26 cellular contexts compared by ENCODE assay signal in genomic region chr6:78593898-78594666, GRCh38.
"Had no signal": no experiment of that assay in that cellular context is flagged by ENCODE, and none has a peak within 500 bp of the region (broad histone marks: within the 10 kb centered on the region; RNA-seq: fewer than 3 reads in every experiment).

No MANE protein-coding gene starts in this region.

- H3K4me1 Mint-ChIP-seq: activated B cell treated with CpG ODN at 0.5 μM for 24 hours; activated CD4-positive, alpha-beta T cell treated with anti-CD3 and anti-CD28 coated beads for 36 hours; stimulated activated naive B cell treated with anti-CD40 and anti-IgM and Interleukin-4, amounts not matched to agents 10 μg/mL and 1 μg/mL and 100 μg/mL, for 72 hours had no signal

- H3K4me3 Mint-ChIP-seq: activated B cell treated with CpG ODN at 0.5 μM for 24 hours; activated CD4-positive, alpha-beta T cell treated with anti-CD3 and anti-CD28 coated beads for 36 hours; activated naive CD8-positive, alpha-beta T cell; activated T-cell treated with anti-CD3 and anti-CD28 coated beads, Interleukin-2, amount 50 U/mL, for 72 hours; effector memory CD8-positive, alpha-beta T cell; natural killer cell treated with Interleukin-12 subunit alpha and Interleukin-12 subunit beta and Interleukin-15 and Interleukin-18, amount 100 ng/mL, for 72 hours; stimulated activated naive B cell treated with anti-CD40 and anti-IgM and Interleukin-4, amounts not matched to agents 10 μg/mL and 1 μg/mL and 100 μg/mL, for 72 hours had no signal

- ATAC-seq: activated CD4-positive, alpha-beta T cell treated with anti-CD3 and anti-CD28 coated beads for 36 hours; activated T-cell treated with anti-CD3 and anti-CD28 coated beads, Interleukin-2, amount 50 U/mL, for 72 hours; body of pancreas; effector memory CD8-positive, alpha-beta T cell; heart left ventricle; natural killer cell treated with Interleukin-12 subunit alpha and Interleukin-12 subunit beta and Interleukin-15 and Interleukin-18, amount 100 ng/mL, for 72 hours; stimulated activated naive B cell treated with anti-CD40 and anti-IgM and Interleukin-4, amounts not matched to agents 10 μg/mL and 1 μg/mL and 100 μg/mL, for 72 hours had no signal

- H3K4me3 ChIP-seq: body of pancreas, coronary artery, dorsolateral prefrontal cortex, heart left ventricle, left ventricle myocardium inferior, lung, mucosa of descending colon, right atrium auricular region, stomach, thyroid gland, upper lobe of left lung, vagina had no signal

- H3K36me3 ChIP-seq: heart left ventricle, left ventricle myocardium inferior, right atrium auricular region, stomach, thyroid gland, upper lobe of left lung, vagina had no signal

- H3K36me3 Mint-ChIP-seq: activated naive CD8-positive, alpha-beta T cell; natural killer cell treated with Interleukin-12 subunit alpha and Interleukin-12 subunit beta and Interleukin-15 and Interleukin-18, amount 100 ng/mL, for 72 hours; stimulated activated naive B cell treated with anti-CD40 and anti-IgM and Interleukin-4, amounts not matched to agents 10 μg/mL and 1 μg/mL and 100 μg/mL, for 72 hours had no signal

- H3K27me3 ChIP-seq: body of pancreas, heart left ventricle, right atrium auricular region, stomach, thyroid gland, upper lobe of left lung, vagina had no signal

- DNase-seq: activated B cell treated with CpG ODN at 0.5 μM for 24 hours; activated CD4-positive, alpha-beta T cell treated with anti-CD3 and anti-CD28 coated beads for 36 hours; activated naive CD4-positive, alpha-beta T cell; activated T-cell treated with anti-CD3 and anti-CD28 coated beads for 4 hours; activated T-cell treated with anti-CD3 and anti-CD28 coated beads, Interleukin-2, amount 50 U/mL, for 72 hours; anterior cingulate cortex; body of pancreas; dorsolateral prefrontal cortex; effector memory CD8-positive, alpha-beta T cell; heart left ventricle; hypothalamus; kidney glomerular epithelial cell; left ventricle myocardium inferior; mucosa of descending colon; stimulated activated CD4-positive, alpha-beta T cell treated with anti-CD3 and anti-CD28 coated beads, Interleukin-15, amount 100 ng/mL, for 24 hours; stimulated activated CD4-positive, alpha-beta T cell treated with anti-CD3 and anti-CD28 coated beads, Interleukin-2, amount 100 ng/mL, for 24 hours; stimulated activated naive B cell treated with anti-CD40 and anti-IgM and Interleukin-4, amounts not matched to agents 10 μg/mL and 1 μg/mL and 100 μg/mL, for 72 hours; stomach; thyroid gland; upper lobe of left lung had no signal

- H3K4me1 ChIP-seq: body of pancreas, heart left ventricle, left ventricle myocardium inferior, right atrium auricular region, stomach, thyroid gland, upper lobe of left lung, vagina had no signal

- H3K27ac ChIP-seq: body of pancreas, coronary artery, dorsolateral prefrontal cortex, heart left ventricle, left ventricle myocardium inferior, right atrium auricular region, stomach, thyroid gland, upper lobe of left lung, vagina had no signal

- H3K9me3 ChIP-seq: body of pancreas, left ventricle myocardium inferior, mucosa of descending colon, right atrium auricular region, thyroid gland, upper lobe of left lung, vagina had no signal

- H3K27ac Mint-ChIP-seq: activated B cell treated with CpG ODN at 0.5 μM for 24 hours; activated CD4-positive, alpha-beta T cell treated with anti-CD3 and anti-CD28 coated beads for 36 hours; activated naive CD8-positive, alpha-beta T cell; activated T-cell treated with anti-CD3 and anti-CD28 coated beads, Interleukin-2, amount 50 U/mL, for 72 hours; effector memory CD8-positive, alpha-beta T cell; natural killer cell treated with Interleukin-12 subunit alpha and Interleukin-12 subunit beta and Interleukin-15 and Interleukin-18, amount 100 ng/mL, for 72 hours; stimulated activated naive B cell treated with anti-CD40 and anti-IgM and Interleukin-4, amounts not matched to agents 10 μg/mL and 1 μg/mL and 100 μg/mL, for 72 hours had no signal

- H3K9me3 Mint-ChIP-seq: activated B cell treated with CpG ODN at 0.5 μM for 24 hours had no signal

- H3K27me3 Mint-ChIP-seq: activated B cell treated with CpG ODN at 0.5 μM for 24 hours; activated CD4-positive, alpha-beta T cell treated with anti-CD3 and anti-CD28 coated beads for 36 hours; activated naive CD8-positive, alpha-beta T cell; effector memory CD8-positive, alpha-beta T cell; natural killer cell treated with Interleukin-12 subunit alpha and Interleukin-12 subunit beta and Interleukin-15 and Interleukin-18, amount 100 ng/mL, for 72 hours; stimulated activated naive B cell treated with anti-CD40 and anti-IgM and Interleukin-4, amounts not matched to agents 10 μg/mL and 1 μg/mL and 100 μg/mL, for 72 hours had no signal
